ENCODE assay signal across 9 cellular contexts in the genomic region with DNA sequence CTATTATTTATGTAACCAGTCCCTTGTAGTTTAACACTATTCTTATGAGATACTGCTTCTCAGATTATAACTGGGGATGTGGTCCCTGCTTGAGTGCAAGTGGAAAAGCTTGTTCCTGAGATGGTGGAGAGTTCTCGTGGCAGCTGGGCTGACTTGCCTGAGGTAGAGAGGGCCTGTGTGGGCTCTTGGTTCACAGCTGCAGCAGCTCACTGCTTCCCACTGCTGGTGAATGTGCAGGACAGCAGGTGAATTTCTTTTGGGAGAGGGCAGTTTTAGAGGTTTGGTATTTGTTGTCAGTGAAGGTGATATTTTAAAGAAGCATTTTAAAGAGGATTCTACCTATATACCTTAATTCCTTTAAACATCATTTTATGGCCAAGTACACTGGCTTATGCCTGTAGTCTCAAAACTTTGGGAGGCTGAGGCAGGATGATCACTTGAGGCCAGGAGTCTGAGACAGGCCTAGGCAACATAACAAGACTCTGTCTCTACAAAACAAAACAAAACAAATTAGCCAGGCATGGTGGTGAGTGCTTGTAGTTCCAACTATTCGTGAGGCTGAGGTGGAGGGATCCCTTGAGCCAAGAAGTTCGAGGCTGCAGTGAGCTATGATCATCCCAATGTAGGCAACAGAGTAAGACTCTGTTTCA.
DNase-seq lines count a peak whose midpoint lies in the region; ATAC-seq, FAIRE-seq and TF ChIP-seq lines count a peak whose summit lies in the region.
"Had no signal": no experiment of that assay in that cellular context is flagged by ENCODE, and none has a peak within 500 bp of the region (broad histone marks: within the 10 kb centered on the region; RNA-seq: fewer than 3 reads in every experiment).

No MANE protein-coding gene starts in this region.

- H3K27me3 Mint-ChIP-seq in activated T-helper 1 cell treated with anti-CD3 and anti-CD28 coated beads, Interleukin-12 subunit alpha, Interleukin-12 subunit beta, Interleukin-2, Interleukin-4 antibody, amounts not matched to agents 30 ng/mL and 10 ng/mL and 1 ng/mL, durations not matched to agents 14 hours and 24 hours and 36 hours (ENCODE audit: insufficient read depth) = no peaks in the 10 kb centered on the region
- H3K27me3 Mint-ChIP-seq in type B pancreatic cell = no peaks in the 10 kb centered on the region
- H3K27me3 Mint-ChIP-seq: stimulated activated naive CD8-positive, alpha-beta T cell treated with anti-CD3 and anti-CD28 coated beads, Interleukin-15, Interleukin-2, amounts not matched to agents 100 ng/mL and 50 ng/mL, for 24 hours had no signal

- H3K27me3 ChIP-seq in KMS-11 (ENCODE audit: insufficient read depth, low read depth) = no peaks in the 10 kb centered on the region

- peaks cover 13% of the 10 kb centered on the region for H3K4me1 Mint-ChIP-seq in activated T-helper 1 cell treated with anti-CD3 and anti-CD28 coated beads, Interleukin-12 subunit alpha, Interleukin-12 subunit beta, Interleukin-2, Interleukin-4 antibody, amounts not matched to agents 30 ng/mL and 10 ng/mL and 1 ng/mL, durations not matched to agents 14 hours and 24 hours and 36 hours (ENCODE audit: low read depth)
- H3K4me1 Mint-ChIP-seq in type B pancreatic cell (ENCODE audit: unreplicated experiment) = peaks cover 27% of the 10 kb centered on the region

- H3K27ac ChIP-seq in KMS-11 = no peak overlapping the region

- peaks cover 6% of the 10 kb centered on the region for H3K36me3 Mint-ChIP-seq in activated T-helper 1 cell treated with anti-CD3 and anti-CD28 coated beads, Interleukin-12 subunit alpha, Interleukin-12 subunit beta, Interleukin-2, Interleukin-4 antibody, amounts not matched to agents 30 ng/mL and 10 ng/mL and 1 ng/mL, durations not matched to agents 14 hours and 24 hours and 36 hours (ENCODE audit: low read depth)
- H3K36me3 Mint-ChIP-seq in type B pancreatic cell = peaks cover 13% of the 10 kb centered on the region

- H3K36me3 ChIP-seq in KMS-11 (ENCODE audit: insufficient read depth) = no peaks in the 10 kb centered on the region

- no peak overlapping the region for H3K4me3 Mint-ChIP-seq in activated T-helper 1 cell treated with anti-CD3 and anti-CD28 coated beads, Interleukin-12 subunit alpha, Interleukin-12 subunit beta, Interleukin-2, Interleukin-4 antibody, amounts not matched to agents 30 ng/mL and 10 ng/mL and 1 ng/mL, durations not matched to agents 14 hours and 24 hours and 36 hours
- no peak overlapping the region for H3K4me3 Mint-ChIP-seq in type B pancreatic cell
- H3K4me3 Mint-ChIP-seq: stimulated activated naive CD8-positive, alpha-beta T cell treated with anti-CD3 and anti-CD28 coated beads, Interleukin-15, Interleukin-2, amounts not matched to agents 100 ng/mL and 50 ng/mL, for 24 hours had no signal

- no peak overlapping the region for H3K4me2 ChIP-seq in KMS-11

- TF ChIP-seq CTCF in KMS-11 (conservative IDR thresholded peaks at IDR 0.05; ENCODE audit: low read depth, low read length) = peak; percentile 98
- TF ChIP-seq CTCF in fibroblast of villous mesenchyme (IDR thresholded peaks at IDR 0.05; ENCODE audit: insufficient read depth, low read depth, low read length) = peak; percentile 100
- TF ChIP-seq CTCF in omental fat pad (IDR thresholded peaks at IDR 0.05) = peak in 1 of 3 donors; percentile 67
- TF ChIP-seq CTCF in type B pancreatic cell (conservative IDR thresholded peaks at IDR 0.05) = peak; percentile 98

- no peaks in the 10 kb centered on the region for H3K9me3 Mint-ChIP-seq in activated T-helper 1 cell treated with anti-CD3 and anti-CD28 coated beads, Interleukin-12 subunit alpha, Interleukin-12 subunit beta, Interleukin-2, Interleukin-4 antibody, amounts not matched to agents 30 ng/mL and 10 ng/mL and 1 ng/mL, durations not matched to agents 14 hours and 24 hours and 36 hours
- H3K9me3 Mint-ChIP-seq in type B pancreatic cell = no peaks in the 10 kb centered on the region
- H3K9me3 Mint-ChIP-seq: stimulated activated naive CD8-positive, alpha-beta T cell treated with anti-CD3 and anti-CD28 coated beads, Interleukin-15, Interleukin-2, amounts not matched to agents 100 ng/mL and 50 ng/mL, for 24 hours had no signal

- no peak overlapping the region for H3K27ac Mint-ChIP-seq in activated T-helper 1 cell treated with anti-CD3 and anti-CD28 coated beads, Interleukin-12 subunit alpha, Interleukin-12 subunit beta, Interleukin-2, Interleukin-4 antibody, amounts not matched to agents 30 ng/mL and 10 ng/mL and 1 ng/mL, durations not matched to agents 14 hours and 24 hours and 36 hours
- peak overlapping the region; percentile 71 for H3K27ac Mint-ChIP-seq in type B pancreatic cell
- H3K27ac Mint-ChIP-seq: stimulated activated naive CD8-positive, alpha-beta T cell treated with anti-CD3 and anti-CD28 coated beads, Interleukin-15, Interleukin-2, amounts not matched to agents 100 ng/mL and 50 ng/mL, for 24 hours had no signal

- H3K79me2 ChIP-seq in KMS-11 (ENCODE audit: insufficient read depth, low read depth) = no peaks in the 10 kb centered on the region

- intact Hi-C loops in activated T-helper 1 cell treated with anti-CD3 and anti-CD28 coated beads, Interleukin-12 subunit alpha, Interleukin-12 subunit beta, Interleukin-2, Interleukin-4 antibody, amounts not matched to agents 30 ng/mL and 10 ng/mL and 1 ng/mL, durations not matched to agents 14 hours and 24 hours and 36 hours (cut with micrococcal nuclease) = loop anchor here (1.0 to 10.0 kb wide), 6 partner anchors 96 to 798 kb away; a partner anchor contains a TSS

- H2AFZ ChIP-seq in KMS-11 (ENCODE audit: low read depth) = no peak overlapping the region

- DNase-seq in EL (peak; percentile 68), RCC 7860 (ENCODE audit: low spot score) (peak; percentile 45), fibroblast of villous mesenchyme (ENCODE audit: low read depth) (peak; percentile 81), omental fat pad (ENCODE audit: low spot score) (no peak), type B pancreatic cell (ENCODE audit: extremely low spot score, unreplicated experiment) (no peak)
- peak; percentile 40 for DNase-seq in activated T-helper 1 cell treated with anti-CD3 and anti-CD28 coated beads, Interleukin-12 subunit alpha, Interleukin-12 subunit beta, Interleukin-2, Interleukin-4 antibody, amounts not matched to agents 30 ng/mL and 10 ng/mL and 1 ng/mL, durations not matched to agents 14 hours and 24 hours and 36 hours (ENCODE audit: low spot score)

- peak; percentile 88 for ATAC-seq in GM21737 (IDR thresholded peaks at IDR 0.05; ENCODE audit: unreplicated experiment)
- ATAC-seq in omental fat pad (ENCODE audit: low FRiP score) = peak; percentile 89

- peaks cover 6% of the 10 kb centered on the region for H3K4me1 ChIP-seq in KMS-11 (ENCODE audit: low read depth, poor library complexity, severe bottlenecking)

- FAIRE-seq in RCC 7860 (lab: Jason Lieb, UNC) = peak; percentile 14

- H4K20me1 ChIP-seq in KMS-11 (ENCODE audit: insufficient read depth) = no peaks in the 10 kb centered on the region

- H3K4me3 ChIP-seq in KMS-11 (IDR thresholded peaks at IDR 0.05; ENCODE audit: insufficient read depth, low read depth, low read length) (no peak overlapping the region), fibroblast of villous mesenchyme (ENCODE audit: low read depth, low read length) (no peak overlapping the region)

- H3K9ac ChIP-seq in KMS-11 = no peak overlapping the region

Comparison
In these comparisons a context has a peak if more than half of its experiments do, and no peak if none do; other contexts are left out.
1. DNase-seq: peak in EL (single experiment), RCC 7860 (single experiment), activated T-helper 1 cell treated with anti-CD3 and anti-CD28 coated beads, Interleukin-12 subunit alpha, Interleukin-12 subunit beta, Interleukin-2, Interleukin-4 antibody, amounts not matched to agents 30 ng/mL and 10 ng/mL and 1 ng/mL, durations not matched to agents 14 hours and 24 hours and 36 hours (single experiment) and fibroblast of villous mesenchyme (single experiment); none in omental fat pad (single experiment) and type B pancreatic cell (single experiment).